ENCODE assay signal across 11 cellular contexts in genomic region chr3:71101014-71101413, GRCh38.
DNase-seq lines count a peak whose midpoint lies in the region; TF ChIP-seq lines count a peak whose summit lies in the region.
"Had no signal": no experiment of that assay in that cellular context is flagged by ENCODE, and none has a peak within 500 bp of the region (broad histone marks: within the 10 kb centered on the region; RNA-seq: fewer than 3 reads in every experiment).

No MANE protein-coding gene starts in this region.

- in situ Hi-C loops in ACHN (cut with HindIII; ENCODE audit: low pct_ligation_motif_present, low pct_unique_long_range_greater_than_20kb, low sequenced_read_pairs) (no loop called here), brain microvascular endothelial cell (cut with HindIII; ENCODE audit: low pct_ligation_motif_present, low sequenced_read_pairs) (no loop called here)

- no peak for TF ChIP-seq CTCF in brain microvascular endothelial cell (IDR thresholded peaks at IDR 0.05; ENCODE audit: low read depth, low read length, missing control alignments)

- no peak overlapping the region for H3K4me3 ChIP-seq in brain microvascular endothelial cell (ENCODE audit: low read depth, low read length)
- H3K4me3 ChIP-seq in muscle layer of duodenum (ENCODE audit: low read depth in 1 of 2, low read length in 2 of 2), result no peak overlapping the region
- H3K4me3 ChIP-seq in MG63, result no peak overlapping the region

- H3K36me3 ChIP-seq in brain microvascular endothelial cell (replicated peaks) (no peaks in the 10 kb centered on the region), muscle layer of duodenum (ENCODE audit: control insufficient read depth in 1 of 2, insufficient read depth in 2 of 2, low read length in 2 of 2) (peaks cover 10 to 12% of the 10 kb centered on the region in 2 donors), MG63 (no peaks in the 10 kb centered on the region)
- H3K36me3 ChIP-seq: WERI-Rb-1 had no signal

- no peaks in the 10 kb centered on the region for H3K9me3 ChIP-seq in muscle layer of duodenum (ENCODE audit: control insufficient read depth in 1 of 2, low read length in 2 of 2)
- no peaks in the 10 kb centered on the region for H3K9me3 ChIP-seq in MG63

- peak overlapping the region; percentile 100 for H3K27ac ChIP-seq in brain microvascular endothelial cell
- peak overlapping the region; percentile 79 for H3K27ac ChIP-seq in muscle layer of duodenum (ENCODE audit: low read length)
- H3K27ac ChIP-seq: WERI-Rb-1 had no signal

- DNase-seq in ACHN, result peak; percentile 57
- peak; percentile 63 for DNase-seq in HS-27A (ENCODE audit: low read depth)
- no peak for DNase-seq in brain microvascular endothelial cell
- no peak for DNase-seq in KG1 (lab: John Stamatoyannopoulos, UW)
- no peak for DNase-seq in NCI-H2107 treated with DMSO at 0.1 percent for 48 hours (lab: John Stamatoyannopoulos, UW; ENCODE audit: unreplicated experiment)
- DNase-seq in MG63, result no peak
- DNase-seq in cerebellar cortex (ENCODE audit: low spot score), result no peak
- DNase-seq: effector memory CD4-positive, alpha-beta T cell; NCI-H524 treated with DMSO at 0.1 percent for 48 hours; WERI-Rb-1 had no signal

- H3K27me3 ChIP-seq in brain microvascular endothelial cell (replicated peaks), result no peaks in the 10 kb centered on the region
- H3K27me3 ChIP-seq in muscle layer of duodenum (ENCODE audit: low read depth, low read length), result no peaks in the 10 kb centered on the region
- H3K27me3 ChIP-seq in MG63, result no peaks in the 10 kb centered on the region

- peaks cover 32 to 47% of the 10 kb centered on the region in 2 donors for H3K4me1 ChIP-seq in muscle layer of duodenum (ENCODE audit: control insufficient read depth in 1 of 2, insufficient read depth in 2 of 2, low read length in 2 of 2)

Comparison
In these comparisons a context has a peak if more than half of its experiments do, and no peak if none do; other contexts are left out.
1. DNase-seq: peak in ACHN (single experiment) and HS-27A (single experiment); none in brain microvascular endothelial cell (single experiment), KG1 (single experiment), NCI-H2107 treated with DMSO at 0.1 percent for 48 hours (single experiment), MG63 (single experiment) and cerebellar cortex (single experiment).